ENCODE assay signal across 1 cellular context in the genomic region with DNA sequence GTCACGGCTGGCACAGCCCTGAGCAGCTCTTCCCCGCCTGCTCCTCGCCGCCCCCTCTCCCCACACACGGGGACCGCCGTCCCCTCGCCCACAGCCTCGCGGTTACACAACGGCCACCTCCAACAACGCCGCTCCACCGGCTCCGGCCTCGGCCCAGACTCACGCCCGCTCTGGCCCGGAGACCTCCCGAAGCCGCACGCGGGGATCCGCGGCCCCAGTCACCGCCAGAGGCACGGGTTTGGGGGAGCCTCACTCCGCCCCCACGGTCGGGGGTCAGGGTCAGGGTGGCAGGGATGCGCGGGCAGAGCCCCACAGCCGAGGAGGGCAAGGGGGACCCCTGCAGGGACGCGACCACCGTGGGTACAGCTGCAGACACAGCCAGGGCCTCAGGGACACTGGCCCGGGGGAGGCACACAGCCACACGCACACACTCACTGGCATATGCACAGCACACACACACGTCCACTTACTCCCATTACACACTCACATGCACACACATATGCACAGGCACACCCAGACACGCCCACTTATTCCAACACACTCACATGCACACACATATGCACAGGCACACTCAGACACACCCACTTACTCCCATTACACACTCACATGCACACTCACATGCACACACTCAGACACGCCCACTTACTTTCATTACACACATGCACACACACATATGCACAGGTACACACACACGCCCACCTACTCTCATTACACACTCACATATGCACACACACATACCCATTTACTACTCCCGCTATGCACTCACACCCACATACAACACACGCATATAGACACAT.
TF ChIP-seq lines count a peak whose summit lies in the region.

No MANE protein-coding gene starts in this region.

TF ChIP-seq in H1, 55 proteins besides CTCF, POLR2A, EP300 and RAD21:
- TF ChIP-seq, protein P1, sequence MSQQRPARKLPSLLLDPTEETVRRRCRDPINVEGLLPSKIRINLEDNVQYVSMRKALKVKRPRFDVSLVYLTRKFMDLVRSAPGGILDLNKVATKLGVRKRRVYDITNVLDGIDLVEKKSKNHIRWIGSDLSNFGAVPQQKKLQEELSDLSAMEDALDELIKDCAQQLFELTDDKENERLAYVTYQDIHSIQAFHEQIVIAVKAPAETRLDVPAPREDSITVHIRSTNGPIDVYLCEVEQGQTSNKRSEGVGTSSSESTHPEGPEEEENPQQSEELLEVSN (IDR thresholded peaks at IDR 0.05): no peak
- TF ChIP-seq SIN3A (conservative IDR thresholded peaks at IDR 0.05 in 1 of 2, IDR thresholded peaks at IDR 0.05 in 1 of 2; ENCODE audit: low read depth in 1 of 2, low read length in 2 of 2): 0 out of 4 replicates have a peak, but pooled peaks of 1 of the 2 experiments have one; percentile 17
